ENCODE assay signal across 2 cellular contexts in genomic region chr5:172833691-172834569, GRCh38.
TF ChIP-seq lines count a peak whose summit lies in the region.

Gene ERGIC1, plus strand, starts transcription at chr5:172834251. Its CDS starts 163 bp downstream, at chr5:172834414.

TF ChIP-seq in Ishikawa, 13 proteins besides CTCF, POLR2A, EP300 and RAD21 (continued from another document):
- TF ChIP-seq, protein P1, sequence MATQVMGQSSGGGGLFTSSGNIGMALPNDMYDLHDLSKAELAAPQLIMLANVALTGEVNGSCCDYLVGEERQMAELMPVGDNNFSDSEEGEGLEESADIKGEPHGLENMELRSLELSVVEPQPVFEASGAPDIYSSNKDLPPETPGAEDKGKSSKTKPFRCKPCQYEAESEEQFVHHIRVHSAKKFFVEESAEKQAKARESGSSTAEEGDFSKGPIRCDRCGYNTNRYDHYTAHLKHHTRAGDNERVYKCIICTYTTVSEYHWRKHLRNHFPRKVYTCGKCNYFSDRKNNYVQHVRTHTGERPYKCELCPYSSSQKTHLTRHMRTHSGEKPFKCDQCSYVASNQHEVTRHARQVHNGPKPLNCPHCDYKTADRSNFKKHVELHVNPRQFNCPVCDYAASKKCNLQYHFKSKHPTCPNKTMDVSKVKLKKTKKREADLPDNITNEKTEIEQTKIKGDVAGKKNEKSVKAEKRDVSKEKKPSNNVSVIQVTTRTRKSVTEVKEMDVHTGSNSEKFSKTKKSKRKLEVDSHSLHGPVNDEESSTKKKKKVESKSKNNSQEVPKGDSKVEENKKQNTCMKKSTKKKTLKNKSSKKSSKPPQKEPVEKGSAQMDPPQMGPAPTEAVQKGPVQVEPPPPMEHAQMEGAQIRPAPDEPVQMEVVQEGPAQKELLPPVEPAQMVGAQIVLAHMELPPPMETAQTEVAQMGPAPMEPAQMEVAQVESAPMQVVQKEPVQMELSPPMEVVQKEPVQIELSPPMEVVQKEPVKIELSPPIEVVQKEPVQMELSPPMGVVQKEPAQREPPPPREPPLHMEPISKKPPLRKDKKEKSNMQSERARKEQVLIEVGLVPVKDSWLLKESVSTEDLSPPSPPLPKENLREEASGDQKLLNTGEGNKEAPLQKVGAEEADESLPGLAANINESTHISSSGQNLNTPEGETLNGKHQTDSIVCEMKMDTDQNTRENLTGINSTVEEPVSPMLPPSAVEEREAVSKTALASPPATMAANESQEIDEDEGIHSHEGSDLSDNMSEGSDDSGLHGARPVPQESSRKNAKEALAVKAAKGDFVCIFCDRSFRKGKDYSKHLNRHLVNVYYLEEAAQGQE (IDR thresholded peaks at IDR 0.05; ENCODE audit: low read depth) = no peak
- 0 out of 2 replicates have a peak, but pooled peaks have one; percentile 45 for TF ChIP-seq TAF1 (IDR thresholded peaks at IDR 0.05; ENCODE audit: low read depth)
TF ChIP-seq in Ishikawa: peak in this region for 4.

TF ChIP-seq in SK-N-SH, 30 proteins besides CTCF, POLR2A, EP300 and RAD21 (continued from another document):
- TF ChIP-seq POLR2AphosphoS5 (IDR thresholded peaks at IDR 0.05; ENCODE audit: low read depth, low read length) (peak; percentile 82), MXI1 (IDR thresholded peaks at IDR 0.05; ENCODE audit: low read depth, low read length) (peak; percentile 85), FOXM1 (IDR thresholded peaks at IDR 0.05; ENCODE audit: low read depth) (no peak), RFX5 (IDR thresholded peaks at IDR 0.05; ENCODE audit: low read length) (peak; percentile 58; the same call in 1 of the 2 replicates), USF1 (IDR thresholded peaks at IDR 0.05; ENCODE audit: borderline replicate concordance, low read depth) (no peak), PBX3 (IDR thresholded peaks at IDR 0.05) (no peak), RXRA (IDR thresholded peaks at IDR 0.05; ENCODE audit: borderline replicate concordance, low read depth) (no peak), NRF1 (IDR thresholded peaks at IDR 0.05; ENCODE audit: low read depth, low read length) (no peak), GABPA (IDR thresholded peaks at IDR 0.05; ENCODE audit: low read depth) (peak; percentile 81), TCF12 (IDR thresholded peaks at IDR 0.05) (no peak), SMC3 (IDR thresholded peaks at IDR 0.05; ENCODE audit: low read depth, low read length) (no peak), NFIC (IDR thresholded peaks at IDR 0.05; ENCODE audit: borderline replicate concordance) (no peak)
- TF ChIP-seq, protein P1 (IDR thresholded peaks at IDR 0.05; ENCODE audit: low read depth, low read length) = no peak
- TF ChIP-seq, protein P2, sequence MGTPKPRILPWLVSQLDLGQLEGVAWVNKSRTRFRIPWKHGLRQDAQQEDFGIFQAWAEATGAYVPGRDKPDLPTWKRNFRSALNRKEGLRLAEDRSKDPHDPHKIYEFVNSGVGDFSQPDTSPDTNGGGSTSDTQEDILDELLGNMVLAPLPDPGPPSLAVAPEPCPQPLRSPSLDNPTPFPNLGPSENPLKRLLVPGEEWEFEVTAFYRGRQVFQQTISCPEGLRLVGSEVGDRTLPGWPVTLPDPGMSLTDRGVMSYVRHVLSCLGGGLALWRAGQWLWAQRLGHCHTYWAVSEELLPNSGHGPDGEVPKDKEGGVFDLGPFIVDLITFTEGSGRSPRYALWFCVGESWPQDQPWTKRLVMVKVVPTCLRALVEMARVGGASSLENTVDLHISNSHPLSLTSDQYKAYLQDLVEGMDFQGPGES (IDR thresholded peaks at IDR 0.05; ENCODE audit: low read depth, low read length) = no peak
- TF ChIP-seq, protein P3, sequence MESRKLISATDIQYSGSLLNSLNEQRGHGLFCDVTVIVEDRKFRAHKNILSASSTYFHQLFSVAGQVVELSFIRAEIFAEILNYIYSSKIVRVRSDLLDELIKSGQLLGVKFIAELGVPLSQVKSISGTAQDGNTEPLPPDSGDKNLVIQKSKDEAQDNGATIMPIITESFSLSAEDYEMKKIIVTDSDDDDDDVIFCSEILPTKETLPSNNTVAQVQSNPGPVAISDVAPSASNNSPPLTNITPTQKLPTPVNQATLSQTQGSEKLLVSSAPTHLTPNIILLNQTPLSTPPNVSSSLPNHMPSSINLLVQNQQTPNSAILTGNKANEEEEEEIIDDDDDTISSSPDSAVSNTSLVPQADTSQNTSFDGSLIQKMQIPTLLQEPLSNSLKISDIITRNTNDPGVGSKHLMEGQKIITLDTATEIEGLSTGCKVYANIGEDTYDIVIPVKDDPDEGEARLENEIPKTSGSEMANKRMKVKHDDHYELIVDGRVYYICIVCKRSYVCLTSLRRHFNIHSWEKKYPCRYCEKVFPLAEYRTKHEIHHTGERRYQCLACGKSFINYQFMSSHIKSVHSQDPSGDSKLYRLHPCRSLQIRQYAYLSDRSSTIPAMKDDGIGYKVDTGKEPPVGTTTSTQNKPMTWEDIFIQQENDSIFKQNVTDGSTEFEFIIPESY (IDR thresholded peaks at IDR 0.05; ENCODE audit: borderline replicate concordance, low read depth) = no peak
